In the genomic region with DNA sequence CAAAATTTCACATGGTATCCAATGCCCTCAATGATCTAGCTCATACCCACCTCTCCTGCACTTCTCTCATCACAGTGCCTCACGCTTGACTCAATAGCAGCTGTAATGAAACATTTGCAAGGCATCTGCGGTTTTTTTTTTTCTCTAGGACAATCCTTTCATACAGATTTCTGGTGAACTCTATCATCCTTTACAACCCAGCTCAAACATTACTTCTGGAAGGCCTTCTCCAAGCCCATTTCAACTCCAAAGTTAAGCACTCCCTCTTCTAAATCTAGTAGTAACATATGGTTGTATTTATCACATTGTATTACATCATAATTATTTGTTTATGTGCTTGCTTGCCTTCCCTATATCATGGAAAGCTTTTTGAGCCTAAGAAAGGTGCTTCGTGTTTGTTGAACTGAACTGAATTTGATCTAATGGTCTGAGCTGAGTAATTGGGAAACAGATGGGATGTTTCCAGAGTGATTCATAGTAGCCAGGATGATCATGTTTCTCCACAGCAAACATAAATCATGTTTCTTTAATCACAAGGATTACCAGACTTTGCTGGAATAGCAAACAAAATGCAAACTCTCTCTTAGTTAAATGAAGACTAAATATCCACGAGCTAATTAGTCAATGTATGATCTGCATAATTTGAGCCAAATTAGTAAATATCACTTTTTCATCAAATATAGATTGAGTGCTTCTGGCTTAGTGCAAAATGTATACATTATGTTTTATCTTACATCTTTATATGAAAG, we compare ENCODE assay signal across 11 cellular contexts. TPM values are rescaled to one million over a fixed set of nuclear protein-coding genes. Genes with fewer than 3 reads are reported as not detected.
DNase-seq lines count a peak whose midpoint lies in the region; ATAC-seq and TF ChIP-seq lines count a peak whose summit lies in the region.
"Had no signal": no experiment of that assay in that cellular context is flagged by ENCODE, and none has a peak within 500 bp of the region (broad histone marks: within the 10 kb centered on the region; RNA-seq: fewer than 3 reads in every experiment).

No MANE protein-coding gene starts in this region.

- no peak for ATAC-seq in GM19324 (IDR thresholded peaks at IDR 0.05; ENCODE audit: low FRiP score, unreplicated experiment)

- no peak for TF ChIP-seq POLR2A in transverse colon (IDR thresholded peaks at IDR 0.05)

- in situ Hi-C loops in transverse colon (cut with MboI; ENCODE audit: low pct_ligation_motif_present in 1 of 4, low pct_unique_long_range_greater_than_20kb in 1 of 4, low sequenced_read_pairs in 3 of 4), result loop anchor here in 1 of 4 donors (25.0 kb wide), 1 partner anchor 712 kb away; a partner anchor contains a TSS

- 80% methylated on average over 4 of the region's 4 CpGs for WGBS in thymus
- 18 to 39% methylated on average over 3 to 4 of the region's 4 CpGs for WGBS in transverse colon (ENCODE audit: low coverage in 1 of 2), 2 donors

- H3K4me1 ChIP-seq in thymus (ENCODE audit: control insufficient read depth, insufficient read depth, low read length) (no peaks in the 10 kb centered on the region), transverse colon (peaks cover 0 to 11% (median 5%) of the 10 kb centered on the region in 4 donors)
- H3K4me1 ChIP-seq: BLaER1, HAP-1 had no signal

- no peaks in the 10 kb centered on the region for H3K9me3 ChIP-seq in thymus (ENCODE audit: control insufficient read depth)
- no peaks in the 10 kb centered on the region for H3K9me3 ChIP-seq in transverse colon
- H3K9me3 ChIP-seq: BLaER1, HAP-1 had no signal

- H3K36me3 ChIP-seq in thymus (ENCODE audit: control insufficient read depth, insufficient read depth), result no peaks in the 10 kb centered on the region
- no peaks in the 10 kb centered on the region for H3K36me3 ChIP-seq in transverse colon
- H3K36me3 ChIP-seq: BLaER1, HAP-1 had no signal

- TF ChIP-seq EP300 in transverse colon (IDR thresholded peaks at IDR 0.05; ENCODE audit: low read depth), result no peak

- H3K4me3 ChIP-seq in thymus (ENCODE audit: low read length), result no peak overlapping the region
- H3K4me3 ChIP-seq in transverse colon, result no peak overlapping the region
- H3K4me3 ChIP-seq: BLaER1, HAP-1 had no signal

- TF ChIP-seq CTCF in transverse colon (IDR thresholded peaks at IDR 0.05), result no peak

- H3K27ac ChIP-seq in thymus (ENCODE audit: low read depth) (peak overlapping the region; percentile 18), transverse colon (peak overlapping the region in 2 of 4 donors; percentile 28 to 41)
- H3K27ac ChIP-seq: BLaER1 had no signal

- intact Hi-C loops in transverse colon (cut with DNase I; ENCODE audit: low total_unique reads), result loop anchor here (2.0 kb wide), 1 partner anchor 33 kb away; no protein-coding TSS in a partner anchor

- no peaks in the 10 kb centered on the region for H3K27me3 ChIP-seq in thymus (ENCODE audit: control insufficient read depth, insufficient read depth)
- no peaks in the 10 kb centered on the region for H3K27me3 ChIP-seq in transverse colon
- H3K27me3 ChIP-seq: BLaER1 had no signal

- peak; percentile 21 for DNase-seq in NCI-H2227 (lab: John Stamatoyannopoulos, UW; ENCODE audit: unreplicated experiment)
- no peak for DNase-seq in NCI-H2227 treated with DMSO at 0.1 percent for 48 hours (lab: John Stamatoyannopoulos, UW)
- DNase-seq in RPMI7951 (ENCODE audit: low read depth), result peak; percentile 90
- peak; percentile 97 for DNase-seq in fibroblast of peridontal ligament (ENCODE audit: extremely low read depth)
- no peak for DNase-seq in transverse colon
- DNase-seq in NOMO-1 treated with dmso at 0.1 percent for 144 hours (lab: John Stamatoyannopoulos, UW; ENCODE audit: unreplicated experiment), result no peak
- DNase-seq: activated CD4-positive, alpha-beta T cell treated with anti-CD3 and anti-CD28 coated beads for 48 hours had no signal

RNA-seq across cellular contexts. Expression of a gene that starts 14.3 kb away (rescaled TPM):
- total RNA-seq in RPMI7951 (2014; rRNA removed; shearing (Covaris generic)), result 78.9 and 128 TPM in 2 replicates
- 32.6 TPM for polyA plus RNA-seq in thymus
- total RNA-seq in transverse colon, result 100 to 1,000 TPM in 1 of 4 donors, 10 to 100 TPM in 3; 30.4 to 108 (median 44.9) TPM

Comparison
In these comparisons a context has a peak if more than half of its experiments do, and no peak if none do; other contexts are left out.
1. DNase-seq: peak in NCI-H2227 (single experiment), RPMI7951 (single experiment) and fibroblast of peridontal ligament (single experiment); none in NCI-H2227 treated with DMSO at 0.1 percent for 48 hours (single experiment), transverse colon (single experiment) and NOMO-1 treated with dmso at 0.1 percent for 144 hours (single experiment).